9 cellular contexts compared by ENCODE assay signal in the genomic region with DNA sequence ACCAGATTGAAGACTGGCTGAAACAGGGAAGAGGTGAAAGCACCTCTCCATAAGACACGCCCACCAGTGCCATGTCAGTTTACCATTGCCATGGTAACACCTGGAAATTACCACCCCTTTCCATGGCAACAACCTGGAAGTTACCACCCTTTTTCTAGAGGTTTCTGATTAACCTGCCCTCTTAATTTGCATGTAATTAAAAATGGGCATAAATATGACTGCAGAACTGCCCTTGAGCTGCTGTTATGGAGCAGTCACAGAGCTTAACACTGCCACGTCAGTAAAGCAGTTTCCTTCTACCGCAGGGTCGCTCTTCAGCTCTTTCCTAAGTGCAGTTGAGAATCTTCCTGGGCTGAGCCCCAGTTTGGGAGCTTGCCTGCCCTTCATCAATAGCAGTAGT. TPM values are rescaled to one million over a fixed set of nuclear protein-coding genes. Genes with fewer than 3 reads are reported as not detected.
DNase-seq lines count a peak whose midpoint lies in the region; ATAC-seq and TF ChIP-seq lines count a peak whose summit lies in the region.
"Had no signal": no experiment of that assay in that cellular context is flagged by ENCODE, and none has a peak within 500 bp of the region (broad histone marks: within the 10 kb centered on the region; RNA-seq: fewer than 3 reads in every experiment).

No MANE protein-coding gene starts in this region.

- no peak overlapping the region for H2AFZ ChIP-seq in GM23338
- no peak overlapping the region for H2AFZ ChIP-seq in PC-9

- POLR2A ChIA-PET in PC-9 (lab: Charles Lee; ENCODE audit: unreplicated experiment): interaction anchor here (0.7 kb wide), 1 partner anchor 36 kb away, joined by 6 read pairs; no protein-coding TSS in a partner anchor

- no peak overlapping the region for H3K4me3 Mint-ChIP-seq in GM23338

- ATAC-seq in GM23338: peak; percentile 36; the same call in 2 of the 3 replicates

- H3K9me3 ChIP-seq in PC-9 (ENCODE audit: insufficient read depth, low read depth): no peaks in the 10 kb centered on the region
- H3K9me3 ChIP-seq in esophagus squamous epithelium: no peaks in the 10 kb centered on the region
- H3K9me3 ChIP-seq in stomach: no peaks in the 10 kb centered on the region
- H3K9me3 ChIP-seq: psoas muscle had no signal

- CTCF ChIA-PET in PC-9 (lab: Charles Lee): no interaction called here

- H3K9me2 ChIP-seq in GM23338 (ENCODE audit: insufficient read depth) (no peaks in the 10 kb centered on the region), PC-9 (ENCODE audit: insufficient read depth) (no peaks in the 10 kb centered on the region; the same call in 1 of the 2 replicates)

- H3F3A ChIP-seq in GM23338 (replicated peaks; ENCODE audit: low read depth): no peaks in the 10 kb centered on the region
- H3F3A ChIP-seq in PC-9 (ENCODE audit: insufficient read depth, low read depth): peaks cover 39% of the 10 kb centered on the region; the same call in 1 of the 2 replicates

- H3K4me1 ChIP-seq in GM23338 (ENCODE audit: insufficient read depth) (peaks cover 56% of the 10 kb centered on the region), PC-9 (replicated peaks; ENCODE audit: insufficient read depth) (peaks cover 79% of the 10 kb centered on the region), esophagus squamous epithelium (peaks cover 0 to 67% (median 30%) of the 10 kb centered on the region in 3 donors), stomach (peaks cover 57 to 95% (median 76%) of the 10 kb centered on the region in 4 donors)

- peaks cover 19% of the 10 kb centered on the region; the same call in 1 of the 2 replicates for H4K20me1 ChIP-seq in GM23338 (replicated peaks; ENCODE audit: insufficient read depth)
- no peaks in the 10 kb centered on the region for H4K20me1 ChIP-seq in PC-9 (ENCODE audit: insufficient read depth)

- H3K27me3 ChIP-seq in GM23338 (ENCODE audit: insufficient read depth) (no peaks in the 10 kb centered on the region), PC-9 (ENCODE audit: insufficient read depth, low read depth) (no peaks in the 10 kb centered on the region), esophagus squamous epithelium (no peaks in the 10 kb centered on the region), stomach (no peaks in the 10 kb centered on the region)

- H3K4me2 ChIP-seq in GM23338 (no peak overlapping the region), PC-9 (peak overlapping the region; percentile 41)

- H3K27ac ChIP-seq in GM23338 (ENCODE audit: low read depth) (no peak overlapping the region), PC-9 (peak overlapping the region; percentile 48), esophagus squamous epithelium (peak overlapping the region in 3 of 4 donors; percentile 43 to 88 (median 57)), stomach (peak overlapping the region; percentile 77 to 91 (median 86))
- H3K27ac ChIP-seq: psoas muscle had no signal

- H3K4me3 ChIP-seq in GM23338 (no peak overlapping the region), PC-9 (no peak overlapping the region), esophagus squamous epithelium (no peak overlapping the region), stomach (peak overlapping the region in 1 of 4 donors; percentile 2)
- H3K4me3 ChIP-seq: psoas muscle had no signal

- H3K27me3 Mint-ChIP-seq in GM23338 (ENCODE audit: insufficient read depth, low read depth, poor library complexity): peaks cover 4% of the 10 kb centered on the region

- H3K36me3 Mint-ChIP-seq in GM23338 (ENCODE audit: low read depth): no peaks in the 10 kb centered on the region

- intact Hi-C loops in PC-9 (cut with micrococcal nuclease; ENCODE audit: unreplicated experiment) (no loop called here), esophagus squamous epithelium (cut with DNase I) (no loop called here), stomach (cut with DNase I; ENCODE audit: low total_unique reads) (no loop called here)

- no peak for TF ChIP-seq CTCF in GM23338 (conservative IDR thresholded peaks at IDR 0.05; ENCODE audit: low read depth in 2 of 2)
- no peak for TF ChIP-seq CTCF in PC-9 (conservative IDR thresholded peaks at IDR 0.05)
- TF ChIP-seq CTCF in esophagus squamous epithelium (IDR thresholded peaks at IDR 0.05): no peak
- TF ChIP-seq CTCF in stomach (IDR thresholded peaks at IDR 0.05): no peak

- H3K79me2 ChIP-seq in GM23338 (replicated peaks; ENCODE audit: insufficient read depth) (peaks cover 94% of the 10 kb centered on the region), PC-9 (ENCODE audit: low read depth) (peaks cover 92% of the 10 kb centered on the region)

- DNase-seq in GM23338 (ENCODE audit: low spot score) (peak; percentile 77), PC-9 (peak in 1 of 2 experiments; percentile 15), esophagus squamous epithelium (lab: John Stamatoyannopoulos, UW) (no peak), stomach (no peak), hepatic stellate cell (ENCODE audit: low spot score) (no peak), SKM-1 treated with dmso at 0.1 percent for 144 hours (lab: John Stamatoyannopoulos, UW; ENCODE audit: unreplicated experiment) (no peak), NOMO-1 treated with dmso at 0.1 percent for 144 hours (lab: John Stamatoyannopoulos, UW; ENCODE audit: unreplicated experiment) (no peak)
- DNase-seq: psoas muscle had no signal

- 58 to 79% methylated on average over 4 of the region's 4 CpGs for WGBS in esophagus squamous epithelium, 2 donors
- 9 to 42% (median 27%) methylated on average over 4 of the region's 4 CpGs for WGBS in stomach, 5 donors

- BruUV-seq in PC-9 (replicated peaks; lab: Mats Ljungman, UMichigan): no TSS peak

- no peak for TF ChIP-seq EP300 in stomach (IDR thresholded peaks at IDR 0.05)

- H3K4me1 Mint-ChIP-seq in GM23338: peaks cover 58% of the 10 kb centered on the region

- H3K9me3 Mint-ChIP-seq in GM23338: no peaks in the 10 kb centered on the region; the same call in 2 of the 3 replicates

- TF ChIP-seq POLR2A in GM18526 (IDR thresholded peaks at IDR 0.05; ENCODE audit: extremely low read depth, insufficient read length) (peak; percentile 74), esophagus squamous epithelium (IDR thresholded peaks at IDR 0.05) (peak in 1 of 4 donors; percentile 21), stomach (IDR thresholded peaks at IDR 0.05) (no peak)

- H3K36me3 ChIP-seq in GM23338 (ENCODE audit: insufficient read depth): no peaks in the 10 kb centered on the region
- H3K36me3 ChIP-seq in PC-9 (ENCODE audit: low read depth): no peaks in the 10 kb centered on the region
- no peaks in the 10 kb centered on the region for H3K36me3 ChIP-seq in esophagus squamous epithelium
- H3K36me3 ChIP-seq in stomach: no peaks in the 10 kb centered on the region

- H3K27ac Mint-ChIP-seq in GM23338: peak overlapping the region; percentile 4; the same call in 1 of the 2 replicates

TF ChIP-seq in GM23338, 12 proteins besides CTCF, POLR2A, EP300 and RAD21 (continues in another document):
- TF ChIP-seq ZNF114 (CRISPR knock-in tag; IDR thresholded peaks at IDR 0.05) (no peak), JUNB (IDR thresholded peaks at IDR 0.05; ENCODE audit: unreplicated experiment) (no peak), EZH2phosphoT487 (IDR thresholded peaks at IDR 0.05; ENCODE audit: unreplicated experiment) (no peak), POLR2AphosphoS5 (IDR thresholded peaks at IDR 0.05; ENCODE audit: low read depth) (no peak)
- TF ChIP-seq, protein P1, sequence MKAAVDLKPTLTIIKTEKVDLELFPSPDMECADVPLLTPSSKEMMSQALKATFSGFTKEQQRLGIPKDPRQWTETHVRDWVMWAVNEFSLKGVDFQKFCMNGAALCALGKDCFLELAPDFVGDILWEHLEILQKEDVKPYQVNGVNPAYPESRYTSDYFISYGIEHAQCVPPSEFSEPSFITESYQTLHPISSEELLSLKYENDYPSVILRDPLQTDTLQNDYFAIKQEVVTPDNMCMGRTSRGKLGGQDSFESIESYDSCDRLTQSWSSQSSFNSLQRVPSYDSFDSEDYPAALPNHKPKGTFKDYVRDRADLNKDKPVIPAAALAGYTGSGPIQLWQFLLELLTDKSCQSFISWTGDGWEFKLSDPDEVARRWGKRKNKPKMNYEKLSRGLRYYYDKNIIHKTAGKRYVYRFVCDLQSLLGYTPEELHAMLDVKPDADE (IDR thresholded peaks at IDR 0.05): no peak

RNA-seq across cellular contexts. Expression of a gene that starts 55.2 kb away (rescaled TPM):
- 39.6 and 48.1 TPM in 2 replicates for total RNA-seq in GM23338 (2014; rRNA removed; shearing (Covaris generic))
- polyA plus RNA-seq in GM23338 (2016; fragmentation: Nextera tagmentation; extraction: Ambion mirVana): 20.6 and 21.3 TPM in 2 replicates
- total RNA-seq in PC-9 (2021): 32.4 and 38.9 TPM in 2 replicates
- total RNA-seq in esophagus squamous epithelium: 10 to 100 TPM; 10.4 to 44.4 (median 15.5) TPM
- 100 to 1,000 TPM in 1 of 5 donors, 10 to 100 TPM in 4; 34.4 to 109 (median 61.0) TPM for total RNA-seq in stomach
- 10 to 100 TPM; 29.3 to 68.2 (median 48.6) TPM for polyA plus RNA-seq in stomach
